In genomic region chr6:125747589-125748533, GRCh38 we compare ENCODE assay signal across 1 cellular context.
A peak's percentile ranks its signal among the peaks of the same experiment; 100 is the strongest.
TF ChIP-seq lines count a peak whose summit lies in the region.

No MANE protein-coding gene starts in this region.

TF ChIP-seq in HEK293, 187 proteins besides CTCF, POLR2A, EP300 and RAD21 (continued from another document and continues in another):
- no peak for TF ChIP-seq PRDM2 (tag by site-specific recombination; IDR thresholded peaks at IDR 0.05; ENCODE audit: borderline replicate concordance)
- no peak for TF ChIP-seq ZNF10 (tag by site-specific recombination; IDR thresholded peaks at IDR 0.05)
- peak; percentile 63 for TF ChIP-seq PRDM10 (tag by site-specific recombination; IDR thresholded peaks at IDR 0.05)
- no peak for TF ChIP-seq ZNF133 (tag by site-specific recombination; IDR thresholded peaks at IDR 0.05)
- TF ChIP-seq ZNF558 (tag by site-specific recombination; IDR thresholded peaks at IDR 0.05): no peak
- TF ChIP-seq ZNF660 (tag by site-specific recombination; IDR thresholded peaks at IDR 0.05): peak; percentile 35; the same call in 1 of the 2 replicates
- 0 out of 2 replicates have a peak, but pooled peaks have one; percentile 67 for TF ChIP-seq ZBTB7A (tag by site-specific recombination; IDR thresholded peaks at IDR 0.05; ENCODE audit: low read depth)
- no peak for TF ChIP-seq KLF9 (tag by site-specific recombination; IDR thresholded peaks at IDR 0.05; ENCODE audit: low read depth)
- TF ChIP-seq ZNF560 (tag by site-specific recombination; IDR thresholded peaks at IDR 0.05; ENCODE audit: borderline replicate concordance): no peak
- TF ChIP-seq ZSCAN16 (tag by site-specific recombination; IDR thresholded peaks at IDR 0.05): peak; percentile 51
- TF ChIP-seq ZNF416 (tag by site-specific recombination; IDR thresholded peaks at IDR 0.05): no peak
- no peak for TF ChIP-seq ZNF792 (tag by site-specific recombination; IDR thresholded peaks at IDR 0.05)
- no peak for TF ChIP-seq OVOL3 (tag by site-specific recombination; IDR thresholded peaks at IDR 0.05)
- no peak for TF ChIP-seq ZNF433 (tag by site-specific recombination; IDR thresholded peaks at IDR 0.05; ENCODE audit: low read depth)
- TF ChIP-seq ZNF274 (IDR thresholded peaks at IDR 0.05; ENCODE audit: low read length): no peak
- TF ChIP-seq ZNF274 (tag by site-specific recombination; IDR thresholded peaks at IDR 0.05; ENCODE audit: borderline replicate concordance): no peak
- no peak for TF ChIP-seq ZNF423 (tag by site-specific recombination; IDR thresholded peaks at IDR 0.05)
- no peak for TF ChIP-seq ZNF140 (tag by site-specific recombination; IDR thresholded peaks at IDR 0.05)
- TF ChIP-seq ATF2 (tag by site-specific recombination; IDR thresholded peaks at IDR 0.05; ENCODE audit: low read depth): no peak
- no peak for TF ChIP-seq ZNF645 (tag by site-specific recombination; IDR thresholded peaks at IDR 0.05)
- no peak for TF ChIP-seq ZNF223 (tag by site-specific recombination; IDR thresholded peaks at IDR 0.05)
- peak; percentile 37; the same call in 1 of the 2 replicates for TF ChIP-seq ZNF777 (tag by site-specific recombination; IDR thresholded peaks at IDR 0.05; ENCODE audit: borderline replicate concordance)
- TF ChIP-seq ZNF138 (tag by site-specific recombination; IDR thresholded peaks at IDR 0.05; ENCODE audit: borderline replicate concordance): no peak
- no peak for TF ChIP-seq FEZF1 (tag by site-specific recombination; IDR thresholded peaks at IDR 0.05)
- no peak for TF ChIP-seq ZBTB17 (tag by site-specific recombination; IDR thresholded peaks at IDR 0.05)
- no peak for TF ChIP-seq ZNF426 (tag by site-specific recombination; IDR thresholded peaks at IDR 0.05)
- TF ChIP-seq TRIM28 (IDR thresholded peaks at IDR 0.05; ENCODE audit: borderline replicate concordance, low read length): no peak
- TF ChIP-seq ZXDB (tag by site-specific recombination; IDR thresholded peaks at IDR 0.05): peak; percentile 32; the same call in 1 of the 2 replicates
- TF ChIP-seq ZNF580 (tag by site-specific recombination; IDR thresholded peaks at IDR 0.05): no peak
- TF ChIP-seq ZNF623 (tag by site-specific recombination; IDR thresholded peaks at IDR 0.05): no peak
- TF ChIP-seq ZNF513 (tag by site-specific recombination; IDR thresholded peaks at IDR 0.05): no peak; the same call in 1 of the 2 replicates
- TF ChIP-seq ZNF747 (tag by site-specific recombination; IDR thresholded peaks at IDR 0.05): no peak
- TF ChIP-seq ZNF26 (tag by site-specific recombination; IDR thresholded peaks at IDR 0.05): no peak
- TF ChIP-seq ZNF214 (tag by site-specific recombination; IDR thresholded peaks at IDR 0.05; ENCODE audit: borderline replicate concordance): no peak
- TF ChIP-seq HOXC10 (CRISPR knock-in tag; IDR thresholded peaks at IDR 0.05): 0 out of 2 replicates have a peak, but pooled peaks have one; percentile 72
- no peak for TF ChIP-seq TCF7L2 (IDR thresholded peaks at IDR 0.05; ENCODE audit: borderline replicate concordance, low read depth, low read length)
- TF ChIP-seq ZFHX2 (tag by site-specific recombination; conservative IDR thresholded peaks at IDR 0.05): no peak
- TF ChIP-seq ZNF350 (tag by site-specific recombination; IDR thresholded peaks at IDR 0.05): no peak
- peak; percentile 77; the same call in 1 of the 2 replicates for TF ChIP-seq GLIS2 (tag by site-specific recombination; IDR thresholded peaks at IDR 0.05)
- no peak for TF ChIP-seq ZNF707 (tag by site-specific recombination; IDR thresholded peaks at IDR 0.05)
- peak; percentile 15 for TF ChIP-seq OSR2 (tag by site-specific recombination; IDR thresholded peaks at IDR 0.05)
- no peak for TF ChIP-seq SP3 (tag by site-specific recombination; IDR thresholded peaks at IDR 0.05)
- TF ChIP-seq ZNF768 (tag by site-specific recombination; IDR thresholded peaks at IDR 0.05): no peak
- no peak for TF ChIP-seq ZNF23 (tag by site-specific recombination; IDR thresholded peaks at IDR 0.05; ENCODE audit: borderline replicate concordance)
- no peak for TF ChIP-seq GLI4 (tag by site-specific recombination; IDR thresholded peaks at IDR 0.05)
- no peak for TF ChIP-seq ZNF548 (tag by site-specific recombination; IDR thresholded peaks at IDR 0.05)
- TF ChIP-seq PRDM6 (tag by site-specific recombination; IDR thresholded peaks at IDR 0.05): no peak
- no peak for TF ChIP-seq ZNF266 (tag by site-specific recombination; IDR thresholded peaks at IDR 0.05; ENCODE audit: low read depth)
- TF ChIP-seq BCL11A (tag by site-specific recombination; IDR thresholded peaks at IDR 0.05; ENCODE audit: low read depth): peak; percentile 19; the same call in 1 of the 2 replicates
- TF ChIP-seq ZNF311 (tag by site-specific recombination; IDR thresholded peaks at IDR 0.05; ENCODE audit: borderline replicate concordance): no peak
